Comparison of ENCODE assay signal across 14 cellular contexts in genomic region chr1:180927841-180928240, GRCh38. TPM values are rescaled to one million over a fixed set of nuclear protein-coding genes. Genes with fewer than 3 reads are reported as not detected.
DNase-seq lines count a peak whose midpoint lies in the region; ATAC-seq and TF ChIP-seq lines count a peak whose summit lies in the region.
"Had no signal": no experiment of that assay in that cellular context is flagged by ENCODE, and none has a peak within 500 bp of the region (broad histone marks: within the 10 kb centered on the region; RNA-seq: fewer than 3 reads in every experiment).

No MANE protein-coding gene starts in this region.

- no peak for TF ChIP-seq CTCF in left ventricle myocardium inferior (IDR thresholded peaks at IDR 0.05; ENCODE audit: borderline replicate concordance)

- peaks cover 44% of the 10 kb centered on the region for H3K4me1 ChIP-seq in left ventricle myocardium inferior
- peaks cover 22 to 38% (median 30%) of the 10 kb centered on the region in 3 donors for H3K4me1 ChIP-seq in skeletal muscle tissue (ENCODE audit: control insufficient read depth in 3 of 3, insufficient read depth in 3 of 3, low read length in 3 of 3)

- TF ChIP-seq RAD21 in Ishikawa (IDR thresholded peaks at IDR 0.05; ENCODE audit: low read depth): no peak

- H3K36me3 ChIP-seq in left ventricle myocardium inferior (no peaks in the 10 kb centered on the region), skeletal muscle tissue (ENCODE audit: control insufficient read depth in 3 of 3, insufficient read depth in 3 of 3, low read length in 3 of 3) (peaks cover 0 to 8% (median 2%) of the 10 kb centered on the region in 3 donors)
- H3K36me3 ChIP-seq: upper lobe of right lung had no signal

- H3K27me3 ChIP-seq in left ventricle myocardium inferior (ENCODE audit: low read depth): no peaks in the 10 kb centered on the region
- H3K27me3 ChIP-seq in skeletal muscle tissue (ENCODE audit: control insufficient read depth in 3 of 3, insufficient read depth in 3 of 3, low read length in 3 of 3): peaks cover 0 to 5% (median 0%) of the 10 kb centered on the region in 3 donors
- H3K27me3 ChIP-seq: upper lobe of right lung had no signal

- H3K4me3 ChIP-seq in left ventricle myocardium inferior (no peak overlapping the region), skeletal muscle tissue (ENCODE audit: low read length in 3 of 3) (no peak overlapping the region)
- H3K4me3 ChIP-seq: upper lobe of right lung had no signal

- DNase-seq in NCI-H82 (lab: John Stamatoyannopoulos, UW) (peak; percentile 99), left ventricle myocardium inferior (no peak), GM03348 (ENCODE audit: low spot score) (no peak)
- DNase-seq: activated naive CD4-positive, alpha-beta T cell treated with anti-CD3 and anti-CD28 coated beads, Interleukin-2, amount 10 ng/mL, durations not matched to agents 7 days and 5 days; effector CD4-positive, alpha-beta T cell; MM.1S; natural killer cell; upper lobe of right lung had no signal

- H3K27ac ChIP-seq in left ventricle myocardium inferior (replicated peaks): peak overlapping the region; percentile 82
- no peak overlapping the region for H3K27ac ChIP-seq in skeletal muscle tissue (ENCODE audit: low read depth, low read length)
- H3K27ac ChIP-seq: RWPE1 had no signal

- H3K9me3 ChIP-seq in left ventricle myocardium inferior (replicated peaks) (no peaks in the 10 kb centered on the region), skeletal muscle tissue (ENCODE audit: control insufficient read depth in 3 of 3, low read length in 3 of 3) (no peaks in the 10 kb centered on the region)
- H3K9me3 ChIP-seq: upper lobe of right lung had no signal

- intact Hi-C loops in left ventricle myocardium inferior (cut with micrococcal nuclease): no loop called here

- no peak for TF ChIP-seq EP300 in Ishikawa (IDR thresholded peaks at IDR 0.05; ENCODE audit: borderline replicate concordance)

- ATAC-seq in HG02973 (IDR thresholded peaks at IDR 0.05; ENCODE audit: unreplicated experiment) (no peak), GM18858 (IDR thresholded peaks at IDR 0.05; ENCODE audit: unreplicated experiment) (no peak), HG03280 (IDR thresholded peaks at IDR 0.05; ENCODE audit: unreplicated experiment) (no peak)
- ATAC-seq: natural killer cell, upper lobe of right lung had no signal

- peak overlapping the region in 2 of 3 donors; percentile 9 to 51 for H3K9ac ChIP-seq in skeletal muscle tissue (ENCODE audit: low read depth in 1 of 3, low read length in 3 of 3)

TF ChIP-seq in Ishikawa, 13 proteins besides CTCF, POLR2A, EP300 and RAD21:
- TF ChIP-seq REST (IDR thresholded peaks at IDR 0.05; ENCODE audit: low read depth) (peak; percentile 50; the same call in 1 of the 2 replicates), USF1 (IDR thresholded peaks at IDR 0.05) (no peak), YY1 (IDR thresholded peaks at IDR 0.05; ENCODE audit: low read depth) (no peak), CEBPB (IDR thresholded peaks at IDR 0.05) (no peak), TEAD4 (IDR thresholded peaks at IDR 0.05) (no peak), NFIC (IDR thresholded peaks at IDR 0.05) (no peak), CREB1 (IDR thresholded peaks at IDR 0.05; ENCODE audit: low read depth) (no peak)

RNA-seq across cellular contexts. Expression of gene KIAA1614, which starts 15.1 kb away (rescaled TPM):
- total RNA-seq in left ventricle myocardium inferior (9.1 TPM), skeletal muscle tissue (13.6 TPM)
